In the genomic region with DNA sequence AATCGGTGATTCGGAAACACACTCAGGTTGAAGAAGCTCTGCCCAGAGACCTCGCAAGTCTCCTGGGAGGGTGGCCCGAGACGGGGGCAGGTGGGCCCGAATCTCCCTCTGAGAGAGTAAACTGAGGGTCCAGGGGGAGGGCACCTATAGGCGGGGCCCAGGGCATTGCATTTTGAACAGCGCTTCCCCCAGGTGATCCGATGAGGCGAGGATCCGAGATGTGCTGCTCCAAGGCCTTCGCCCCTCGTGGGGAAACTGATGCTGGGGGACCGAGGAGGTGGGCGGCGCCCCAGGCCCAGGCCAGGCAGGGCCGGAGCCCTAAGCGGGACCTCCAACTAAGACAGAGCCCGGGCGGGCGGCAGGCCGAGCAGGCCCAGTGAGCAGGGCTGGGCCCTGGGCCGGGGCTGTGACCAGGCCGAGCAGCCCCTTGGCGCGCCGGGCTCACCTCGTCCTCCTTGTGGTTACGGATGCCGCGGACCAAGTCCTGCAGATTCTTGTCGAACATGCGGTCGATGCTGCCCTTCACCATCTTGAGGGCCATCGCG, we compare ENCODE assay signal across 6 cellular contexts. TPM values are rescaled to one million over a fixed set of nuclear protein-coding genes. Genes with fewer than 3 reads are reported as not detected.
A peak's percentile ranks its signal among the peaks of the same experiment; 100 is the strongest.
DNase-seq lines count a peak whose midpoint lies in the region; ATAC-seq and TF ChIP-seq lines count a peak whose summit lies in the region.

No MANE protein-coding gene starts in this region.

- TF ChIP-seq EP300 in esophagus muscularis mucosa (IDR thresholded peaks at IDR 0.05): no peak

- ATAC-seq in GM21529 (IDR thresholded peaks at IDR 0.05; ENCODE audit: unreplicated experiment): peak; percentile 5

- intact Hi-C loops in esophagus muscularis mucosa (cut with DNase I): loop anchor here (5.0 to 10.0 kb wide), 3 partner anchors 86 to 244 kb away; a partner anchor contains a TSS

- 0% methylated on average over 20 of the region's 36 CpGs for WGBS in esophagus muscularis mucosa

- H3K36me3 ChIP-seq in NT2/D1 (ENCODE audit: insufficient read depth, insufficient read length, low read length) (peaks cover 37% of the 10 kb centered on the region), esophagus muscularis mucosa (peaks cover 0 to 3% (median 0%) of the 10 kb centered on the region in 4 donors)

- no peak for TF ChIP-seq POLR2A in esophagus muscularis mucosa (IDR thresholded peaks at IDR 0.05; ENCODE audit: low read depth)

- H3K27me3 ChIP-seq in NT2/D1 (ENCODE audit: insufficient read depth, insufficient read length) (no peaks in the 10 kb centered on the region), esophagus muscularis mucosa (no peaks in the 10 kb centered on the region)

- H3K4me3 ChIP-seq in NT2/D1 (ENCODE audit: insufficient read length, low read depth) (peak overlapping the region; percentile 100), esophagus muscularis mucosa (peak overlapping the region; percentile 78 to 98 (median 91))

- DNase-seq in NT2/D1 (ENCODE audit: low read depth, low spot score) (no peak), esophagus muscularis mucosa (ENCODE audit: extremely low spot score) (no peak)
- peak; percentile 45 for DNase-seq in stimulated activated CD8-positive, alpha-beta memory T cell treated with anti-CD3 and anti-CD28 coated beads, Interleukin-4, amount 100 ng/mL, for 48 hours
- no peak for DNase-seq in NK-92 treated with Interleukin-12 subunit alpha and Interleukin-12 subunit beta, amount 100 ng/mL, for 24 hours (lab: John Stamatoyannopoulos, UW)
- no peak for DNase-seq in stimulated activated CD4-positive, alpha-beta T cell treated with anti-CD3 and anti-CD28 coated beads, Interleukin-1b, Interleukin-23, amount 100 ng/mL, for 48 hours

- H3K9ac ChIP-seq in NT2/D1 (ENCODE audit: insufficient read length, low read depth): peak overlapping the region; percentile 99

- H3K9me3 ChIP-seq in NT2/D1 (ENCODE audit: insufficient read depth, low read length): no peaks in the 10 kb centered on the region
- no peaks in the 10 kb centered on the region for H3K9me3 ChIP-seq in esophagus muscularis mucosa

- H3K4me1 ChIP-seq in NT2/D1 (ENCODE audit: insufficient read depth, insufficient read length) (peaks cover 13% of the 10 kb centered on the region), esophagus muscularis mucosa (peaks cover 30 to 58% (median 52%) of the 10 kb centered on the region in 4 donors)

- peak overlapping the region; percentile 84 to 89 (median 88) for H3K27ac ChIP-seq in esophagus muscularis mucosa (replicated peaks in 1 of 4)

- TF ChIP-seq CTCF in esophagus muscularis mucosa (IDR thresholded peaks at IDR 0.05): no peak

RNA-seq across cellular contexts. Expression of a gene that starts 0.5 kb away (rescaled TPM):
- 100 to 1,000 TPM in 2 of 4 donors, 10 to 100 TPM in 2; 76.0 to 156 (median 93.7) TPM for total RNA-seq in esophagus muscularis mucosa

RNA-seq across cellular contexts. Expression of a gene that starts 12.9 kb away (rescaled TPM):
- 10 to 100 TPM; 10.8 to 13.2 (median 12.0) TPM for total RNA-seq in esophagus muscularis mucosa

RNA-seq across cellular contexts. Expression of a gene that starts 54.2 kb away (rescaled TPM):
- 1 to 10 TPM; 1.9 to 6.0 (median 3.9) TPM for total RNA-seq in esophagus muscularis mucosa

RNA-seq across cellular contexts. Expression of a gene that starts 54.7 kb away (rescaled TPM):
- total RNA-seq in esophagus muscularis mucosa: 10 to 100 TPM; 43.6 to 85.2 (median 56.3) TPM
